ENCODE assay signal across 9 cellular contexts in the genomic region with DNA sequence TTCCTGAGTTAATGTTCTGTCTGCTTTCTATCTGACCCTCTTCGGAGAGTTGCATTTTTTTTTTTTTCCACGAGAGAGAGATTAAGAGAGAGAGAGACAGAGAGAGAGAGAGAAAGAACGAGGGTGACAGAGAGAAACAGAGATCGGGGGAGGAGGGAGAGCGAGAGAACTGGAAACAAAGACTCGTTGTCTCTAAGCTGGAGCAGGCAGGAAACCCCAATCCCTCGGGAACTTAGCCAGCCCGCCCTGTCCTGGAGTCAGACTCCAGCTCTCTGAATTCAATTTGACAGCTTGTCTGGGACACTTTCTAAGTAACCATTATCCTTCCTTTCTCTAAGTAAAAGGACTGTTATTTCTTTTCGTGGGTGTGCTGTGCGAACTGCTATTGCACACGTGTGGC.
A peak's percentile ranks its signal among the peaks of the same experiment; 100 is the strongest.
DNase-seq lines count a peak whose midpoint lies in the region; ATAC-seq lines count a peak whose summit lies in the region.
"Had no signal": no experiment of that assay in that cellular context is flagged by ENCODE, and none has a peak within 500 bp of the region (broad histone marks: within the 10 kb centered on the region; RNA-seq: fewer than 3 reads in every experiment).

No MANE protein-coding gene starts in this region.

- H3K4me1 Mint-ChIP-seq in stimulated activated effector memory CD8-positive, alpha-beta T cell treated with anti-CD3 and anti-CD28 coated beads, Interleukin-12 subunit alpha, Interleukin-12 subunit beta, amount 100 ng/mL, for 72 hours, result peaks cover 36% of the 10 kb centered on the region

- peak overlapping the region; percentile 77 for H3K27ac Mint-ChIP-seq in stimulated activated effector memory CD8-positive, alpha-beta T cell treated with anti-CD3 and anti-CD28 coated beads, Interleukin-12 subunit alpha, Interleukin-12 subunit beta, amount 100 ng/mL, for 72 hours
- H3K27ac Mint-ChIP-seq: activated CD4-positive, alpha-beta T cell treated with anti-CD3 and anti-CD28 coated beads, Interleukin-2, amount 10 ng/mL, durations not matched to agents 24 days and 14 days had no signal

- H3K36me3 Mint-ChIP-seq in stimulated activated effector memory CD8-positive, alpha-beta T cell treated with anti-CD3 and anti-CD28 coated beads, Interleukin-12 subunit alpha, Interleukin-12 subunit beta, amount 100 ng/mL, for 72 hours, result peaks cover 76% of the 10 kb centered on the region

- no peak overlapping the region for H3K4me3 Mint-ChIP-seq in stimulated activated effector memory CD8-positive, alpha-beta T cell treated with anti-CD3 and anti-CD28 coated beads, Interleukin-12 subunit alpha, Interleukin-12 subunit beta, amount 100 ng/mL, for 72 hours
- H3K4me3 Mint-ChIP-seq: activated CD4-positive, alpha-beta T cell treated with anti-CD3 and anti-CD28 coated beads, Interleukin-2, amount 10 ng/mL, durations not matched to agents 24 days and 14 days had no signal

- no peaks in the 10 kb centered on the region for H3K9me3 Mint-ChIP-seq in stimulated activated effector memory CD8-positive, alpha-beta T cell treated with anti-CD3 and anti-CD28 coated beads, Interleukin-12 subunit alpha, Interleukin-12 subunit beta, amount 100 ng/mL, for 72 hours
- H3K9me3 Mint-ChIP-seq: activated CD4-positive, alpha-beta T cell treated with anti-CD3 and anti-CD28 coated beads, Interleukin-2, amount 10 ng/mL, durations not matched to agents 24 days and 14 days had no signal

- peak; percentile 70 for DNase-seq in NCI-H1436 (lab: John Stamatoyannopoulos, UW)
- peak; percentile 15 for DNase-seq in cerebellum (ENCODE audit: low spot score)
- peak; percentile 28 for DNase-seq in kidney glomerular epithelial cell (lab: John Stamatoyannopoulos, UW)
- no peak for DNase-seq in stimulated activated effector memory CD8-positive, alpha-beta T cell treated with anti-CD3 and anti-CD28 coated beads, Interleukin-12 subunit alpha, Interleukin-12 subunit beta, amount 100 ng/mL, for 72 hours (ENCODE audit: low spot score in 2 of 2)
- DNase-seq in central memory CD4-positive, alpha-beta T cell, result no peak
- DNase-seq: activated CD4-positive, alpha-beta T cell treated with anti-CD3 and anti-CD28 coated beads, Interleukin-2, amount 10 ng/mL, durations not matched to agents 24 days and 14 days; stimulated activated naive CD4-positive, alpha-beta T cell had no signal

- no peak for ATAC-seq in stimulated activated effector memory CD8-positive, alpha-beta T cell treated with anti-CD3 and anti-CD28 coated beads, Interleukin-12 subunit alpha, Interleukin-12 subunit beta, amount 100 ng/mL, for 72 hours
- ATAC-seq in GM21723 (IDR thresholded peaks at IDR 0.05; ENCODE audit: unreplicated experiment) (no peak), GM18502 (IDR thresholded peaks at IDR 0.05; ENCODE audit: poor library complexity, unreplicated experiment) (no peak)

Comparison
In these comparisons a context has a peak if more than half of its experiments do, and no peak if none do; other contexts are left out.
1. DNase-seq: peak in NCI-H1436 (single experiment), cerebellum (single experiment) and kidney glomerular epithelial cell (single experiment); none in stimulated activated effector memory CD8-positive, alpha-beta T cell treated with anti-CD3 and anti-CD28 coated beads, Interleukin-12 subunit alpha, Interleukin-12 subunit beta, amount 100 ng/mL, for 72 hours (0 of 2) and central memory CD4-positive, alpha-beta T cell (single experiment).